In the genomic region with DNA sequence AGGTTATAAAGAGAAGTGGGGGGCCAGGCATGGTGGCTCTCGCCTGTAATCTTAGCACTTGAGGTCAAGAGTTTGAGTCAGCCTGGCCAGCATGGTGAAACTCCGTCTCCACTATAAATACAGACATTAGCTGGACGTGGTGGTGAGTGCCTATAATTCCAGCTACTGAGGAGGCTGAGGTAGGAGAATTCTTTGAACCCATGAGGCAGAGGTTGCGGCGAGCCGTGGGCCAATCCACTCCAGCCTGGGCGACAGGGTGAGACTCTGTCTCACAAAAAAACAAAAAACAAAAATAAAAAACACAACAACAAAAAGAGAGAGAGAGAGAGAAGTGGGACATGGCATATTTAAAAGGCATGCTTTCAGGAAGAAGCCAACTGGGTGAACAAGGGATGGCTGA, we compare ENCODE assay signal across 23 cellular contexts.
"Had no signal": no experiment of that assay in that cellular context is flagged by ENCODE, and none has a peak within 500 bp of the region (broad histone marks: within the 10 kb centered on the region; RNA-seq: fewer than 3 reads in every experiment).

No MANE protein-coding gene starts in this region.

- H3K4me3 ChIP-seq: left lung, lower lobe of right lung, ovary, right atrium auricular region, skin epidermis, tibial nerve, uterus had no signal

- H3K4me3 Mint-ChIP-seq: immature natural killer cell; naive thymus-derived CD8-positive, alpha-beta T cell; nephron; neural crest cell; stimulated activated effector memory CD8-positive, alpha-beta T cell treated with anti-CD3 and anti-CD28 coated beads, Interleukin-12 subunit alpha, Interleukin-12 subunit beta, amount 100 ng/mL, for 72 hours; stimulated activated naive CD8-positive, alpha-beta T cell treated with anti-CD3 and anti-CD28 coated beads, Interleukin-15, amount 100 ng/mL, for 72 hours; type B pancreatic cell had no signal

- H3K27me3 ChIP-seq: left lung, ovary, right atrium auricular region, tibial nerve, uterus had no signal

- H3K36me3 ChIP-seq: left lung, lower lobe of right lung, ovary, right atrium auricular region, tibial nerve, uterus had no signal

- H3K27ac Mint-ChIP-seq: immature natural killer cell; nephron; progenitor cell of endocrine pancreas; stimulated activated effector memory CD8-positive, alpha-beta T cell treated with anti-CD3 and anti-CD28 coated beads, Interleukin-12 subunit alpha, Interleukin-12 subunit beta, amount 100 ng/mL, for 72 hours; stimulated activated naive CD8-positive, alpha-beta T cell treated with anti-CD3 and anti-CD28 coated beads, Interleukin-15, amount 100 ng/mL, for 72 hours; type B pancreatic cell had no signal

- H3K9me3 ChIP-seq: left lung, lower lobe of right lung, ovary, right atrium auricular region, tibial nerve, uterus had no signal

- H3K36me3 Mint-ChIP-seq: immature natural killer cell; naive thymus-derived CD8-positive, alpha-beta T cell; stimulated activated effector memory CD8-positive, alpha-beta T cell treated with anti-CD3 and anti-CD28 coated beads, Interleukin-12 subunit alpha, Interleukin-12 subunit beta, amount 100 ng/mL, for 72 hours; type B pancreatic cell had no signal

- H3K9me3 Mint-ChIP-seq: nephron; neural crest cell; stimulated activated effector memory CD8-positive, alpha-beta T cell treated with anti-CD3 and anti-CD28 coated beads, Interleukin-12 subunit alpha, Interleukin-12 subunit beta, amount 100 ng/mL, for 72 hours; type B pancreatic cell had no signal

- H3K4me1 ChIP-seq: lower lobe of right lung, right atrium auricular region, tibial nerve, uterus had no signal

- H3K27me3 Mint-ChIP-seq: type B pancreatic cell had no signal

- H3K27ac ChIP-seq: lower lobe of right lung, ovary, right atrium auricular region, tibial nerve, uterus had no signal

- ATAC-seq: left colon; naive thymus-derived CD8-positive, alpha-beta T cell; stimulated activated effector memory CD8-positive, alpha-beta T cell treated with anti-CD3 and anti-CD28 coated beads, Interleukin-12 subunit alpha, Interleukin-12 subunit beta, amount 100 ng/mL, for 72 hours; stimulated activated naive CD8-positive, alpha-beta T cell treated with anti-CD3 and anti-CD28 coated beads, Interleukin-15, amount 100 ng/mL, for 72 hours had no signal

- H3K4me1 Mint-ChIP-seq: immature natural killer cell; naive thymus-derived CD8-positive, alpha-beta T cell; neural crest cell; stimulated activated effector memory CD8-positive, alpha-beta T cell treated with anti-CD3 and anti-CD28 coated beads, Interleukin-12 subunit alpha, Interleukin-12 subunit beta, amount 100 ng/mL, for 72 hours; stimulated activated naive CD8-positive, alpha-beta T cell treated with anti-CD3 and anti-CD28 coated beads, Interleukin-15, amount 100 ng/mL, for 72 hours had no signal

- DNase-seq: hypothalamus; immature natural killer cell; kidney; left colon; left lung; lower lobe of right lung; mammary epithelial cell; mesenchymal stem cell; naive thymus-derived CD8-positive, alpha-beta T cell; ovary; stimulated activated CD4-positive, alpha-beta T cell treated with anti-CD3 and anti-CD28 coated beads, Interleukin-4, amount 100 ng/mL, for 24 hours; stimulated activated naive CD4-positive, alpha-beta T cell treated with Interleukin-2 at 50 U/mL for 16 hours; stimulated activated naive CD8-positive, alpha-beta T cell treated with anti-CD3 and anti-CD28 coated beads, Interleukin-15, amount 100 ng/mL, for 72 hours; substantia nigra; uterus had no signal
